Comparison of ENCODE assay signal across 8 cellular contexts in the genomic region with DNA sequence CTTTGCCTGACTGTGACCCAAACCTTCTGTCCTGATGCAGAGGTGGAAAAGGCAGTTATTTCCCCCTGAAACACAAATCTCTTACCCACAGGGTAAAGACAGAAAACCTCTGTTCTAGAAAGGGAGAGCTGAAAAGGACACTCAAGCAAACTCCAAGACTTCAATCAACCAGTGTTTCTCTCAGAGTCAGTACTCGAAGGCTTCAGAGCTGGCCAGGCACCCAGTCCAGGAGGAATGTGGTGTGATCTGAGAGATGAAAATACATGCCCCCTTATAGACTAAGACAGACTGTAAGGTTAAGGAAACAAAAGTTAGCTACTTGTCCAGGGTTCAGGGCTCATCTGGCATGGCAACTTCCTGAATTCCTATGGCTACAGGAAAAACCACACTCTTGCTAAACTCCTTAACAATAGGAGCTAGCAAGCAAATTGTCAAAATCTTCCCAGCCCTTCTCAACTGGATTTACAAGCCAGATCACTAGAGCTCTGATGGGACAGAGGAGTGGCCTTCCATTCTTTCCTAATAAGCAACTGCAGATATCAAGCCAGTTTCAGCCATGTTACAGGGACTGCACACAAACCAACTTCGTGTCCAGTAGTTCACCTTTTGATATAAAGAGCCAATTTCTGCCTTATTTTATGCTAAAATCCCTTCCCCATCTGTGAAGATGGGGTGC.
DNase-seq lines count a peak whose midpoint lies in the region; ATAC-seq and TF ChIP-seq lines count a peak whose summit lies in the region.
"Not testable (repeated sequence)": the region's sequence is repeated elsewhere in the genome, so short reads cannot be mapped to it uniquely, and the experiment has no call there.

No MANE protein-coding gene starts in this region.

- H3K79me2 ChIP-seq in Loucy (ENCODE audit: insufficient read depth, low read length): not testable (repeated sequence)

- H3K27ac ChIP-seq in CD4-positive, alpha-beta T cell (ENCODE audit: low read depth, low read length): peak overlapping the region; percentile 82
- H3K27ac ChIP-seq in brain microvascular endothelial cell: peak overlapping the region; percentile 37
- peak overlapping the region; percentile 43 to 62 for H3K27ac ChIP-seq in mucosa of rectum (ENCODE audit: low read depth in 2 of 2, low read length in 2 of 2)

- peak; percentile 1 for ATAC-seq in CD4-positive, alpha-beta T cell (ENCODE audit: poor library complexity)
- ATAC-seq in T-helper 17 cell (peak; percentile 10), esophagus mucosa (peak; percentile 71)
- peak; percentile 16 for ATAC-seq in stimulated activated effector memory CD8-positive, alpha-beta T cell treated with anti-CD3 and anti-CD28 coated beads, Interleukin-12 subunit alpha, Interleukin-12 subunit beta, amount 100 ng/mL, for 72 hours

- TF ChIP-seq CTCF in CD4-positive, alpha-beta T cell (IDR thresholded peaks at IDR 0.05); Loucy (conservative IDR thresholded peaks at IDR 0.05; ENCODE audit: low read length); brain microvascular endothelial cell (IDR thresholded peaks at IDR 0.05; ENCODE audit: low read depth, low read length, missing control alignments): not testable (repeated sequence)

- H4K20me1 ChIP-seq in Loucy (ENCODE audit: insufficient read depth, low read length, poor library complexity, severe bottlenecking): not testable (repeated sequence)

- H3F3A ChIP-seq in Loucy (ENCODE audit: low read depth): not testable (repeated sequence)

- intact Hi-C loops in CD4-positive, alpha-beta T cell (cut with DNase I, micrococcal nuclease): loop anchor here (2.0 to 5.0 kb wide), 3 partner anchors 17 to 60 kb away; no protein-coding TSS in a partner anchor
- intact Hi-C loops in activated T-helper 1 cell treated with anti-CD3 and anti-CD28 coated beads, Interleukin-12 subunit alpha, Interleukin-12 subunit beta, Interleukin-2, Interleukin-4 antibody, amounts not matched to agents 30 ng/mL and 10 ng/mL and 1 ng/mL, durations not matched to agents 14 hours and 24 hours and 36 hours (cut with micrococcal nuclease): loop anchor here (1.0 to 10.0 kb wide), 2 partner anchors 16 to 153 kb away; no protein-coding TSS in a partner anchor

- in situ Hi-C loops in brain microvascular endothelial cell (cut with HindIII; ENCODE audit: low pct_ligation_motif_present, low sequenced_read_pairs): not testable (repeated sequence)

- CTCF ChIA-PET in CD4-positive, alpha-beta T cell (lab: Charles Lee): interaction anchor here (0.8 to 1.8 kb wide), 4 partner anchors 8 to 65 kb away, joined by 3 to 4 read pairs (median 4); no protein-coding TSS in a partner anchor

- H3K4me3 Mint-ChIP-seq in CD4-positive, alpha-beta T cell: peak overlapping the region; percentile 79
- H3K4me3 Mint-ChIP-seq in T-helper 17 cell: peak overlapping the region; percentile 78
- peak overlapping the region; percentile 78 for H3K4me3 Mint-ChIP-seq in activated T-helper 1 cell treated with anti-CD3 and anti-CD28 coated beads, Interleukin-12 subunit alpha, Interleukin-12 subunit beta, Interleukin-2, Interleukin-4 antibody, amounts not matched to agents 30 ng/mL and 10 ng/mL and 1 ng/mL, durations not matched to agents 14 hours and 24 hours and 36 hours
- H3K4me3 Mint-ChIP-seq in stimulated activated effector memory CD8-positive, alpha-beta T cell treated with anti-CD3 and anti-CD28 coated beads, Interleukin-12 subunit alpha, Interleukin-12 subunit beta, amount 100 ng/mL, for 72 hours: peak overlapping the region; percentile 59

- POLR2A ChIA-PET in CD4-positive, alpha-beta T cell (lab: Charles Lee): interaction anchor here (0.9 to 6.7 kb wide), 9 partner anchors 8 to 150 kb away, joined by 3 to 76 read pairs (median 6); no protein-coding TSS in a partner anchor

- peaks cover 47% of the 10 kb centered on the region for H3K4me1 Mint-ChIP-seq in CD4-positive, alpha-beta T cell (ENCODE audit: low read depth)
- H3K4me1 Mint-ChIP-seq in T-helper 17 cell: peaks cover 25% of the 10 kb centered on the region
- peaks cover 28% of the 10 kb centered on the region for H3K4me1 Mint-ChIP-seq in activated T-helper 1 cell treated with anti-CD3 and anti-CD28 coated beads, Interleukin-12 subunit alpha, Interleukin-12 subunit beta, Interleukin-2, Interleukin-4 antibody, amounts not matched to agents 30 ng/mL and 10 ng/mL and 1 ng/mL, durations not matched to agents 14 hours and 24 hours and 36 hours (ENCODE audit: low read depth)
- peaks cover 37% of the 10 kb centered on the region for H3K4me1 Mint-ChIP-seq in stimulated activated effector memory CD8-positive, alpha-beta T cell treated with anti-CD3 and anti-CD28 coated beads, Interleukin-12 subunit alpha, Interleukin-12 subunit beta, amount 100 ng/mL, for 72 hours

- peak overlapping the region; percentile 77 for H2AFZ ChIP-seq in Loucy (ENCODE audit: low read length)

- DNase-seq in CD4-positive, alpha-beta T cell; T-helper 17 cell; activated T-helper 1 cell treated with anti-CD3 and anti-CD28 coated beads, Interleukin-12 subunit alpha, Interleukin-12 subunit beta, Interleukin-2, Interleukin-4 antibody, amounts not matched to agents 30 ng/mL and 10 ng/mL and 1 ng/mL, durations not matched to agents 14 hours and 24 hours and 36 hours (ENCODE audit: low spot score); stimulated activated effector memory CD8-positive, alpha-beta T cell treated with anti-CD3 and anti-CD28 coated beads, Interleukin-12 subunit alpha, Interleukin-12 subunit beta, amount 100 ng/mL, for 72 hours (ENCODE audit: low spot score in 2 of 2): not testable (repeated sequence)
- DNase-seq in brain microvascular endothelial cell: peak; percentile 19

- not testable (repeated sequence) for H3K27me3 ChIP-seq in CD4-positive, alpha-beta T cell (ENCODE audit: control insufficient read depth, insufficient read depth, low read length); Loucy (ENCODE audit: insufficient read depth, low read length, poor library complexity, severe bottlenecking); brain microvascular endothelial cell (replicated peaks); mucosa of rectum (ENCODE audit: control insufficient read depth in 2 of 2, insufficient read depth in 2 of 2, low read length in 2 of 2)

- H3K36me3 ChIP-seq in Loucy (ENCODE audit: insufficient read depth, low read length); brain microvascular endothelial cell (replicated peaks); mucosa of rectum (ENCODE audit: control insufficient read depth in 2 of 2, insufficient read depth in 2 of 2, low read length in 2 of 2): not testable (repeated sequence)

- H3K36me3 Mint-ChIP-seq in CD4-positive, alpha-beta T cell (ENCODE audit: low read depth); T-helper 17 cell (ENCODE audit: low read depth); activated T-helper 1 cell treated with anti-CD3 and anti-CD28 coated beads, Interleukin-12 subunit alpha, Interleukin-12 subunit beta, Interleukin-2, Interleukin-4 antibody, amounts not matched to agents 30 ng/mL and 10 ng/mL and 1 ng/mL, durations not matched to agents 14 hours and 24 hours and 36 hours (ENCODE audit: low read depth); stimulated activated effector memory CD8-positive, alpha-beta T cell treated with anti-CD3 and anti-CD28 coated beads, Interleukin-12 subunit alpha, Interleukin-12 subunit beta, amount 100 ng/mL, for 72 hours: not testable (repeated sequence)

- not testable (repeated sequence) for H3K9me3 ChIP-seq in CD4-positive, alpha-beta T cell (ENCODE audit: control insufficient read depth, low read length); Loucy (ENCODE audit: insufficient read depth, low read depth, low read length); T-helper 17 cell (ENCODE audit: control insufficient read depth, low read length, poor library complexity, severe bottlenecking); mucosa of rectum (ENCODE audit: control insufficient read depth in 2 of 2, low read length in 2 of 2)

- H3K9ac ChIP-seq in Loucy (ENCODE audit: low read depth, low read length, poor library complexity, severe bottlenecking): peak overlapping the region; percentile 46
- peak overlapping the region in 1 of 2 donors; percentile 44 for H3K9ac ChIP-seq in mucosa of rectum (ENCODE audit: low read depth in 1 of 2, low read length in 2 of 2)

- peak overlapping the region; percentile 18 for H3K4me3 ChIP-seq in Loucy (ENCODE audit: low read length, poor library complexity, severe bottlenecking)
- not testable (repeated sequence) for H3K4me3 ChIP-seq in brain microvascular endothelial cell (ENCODE audit: low read depth, low read length); mucosa of rectum (ENCODE audit: low read length in 2 of 2)

- H3K4me1 ChIP-seq in Loucy (ENCODE audit: insufficient read depth, low read length, poor library complexity, severe bottlenecking): peaks cover 30% of the 10 kb centered on the region
- H3K4me1 ChIP-seq in mucosa of rectum (ENCODE audit: control insufficient read depth in 2 of 2, insufficient read depth in 2 of 2, low read length in 2 of 2): peaks cover 10 to 14% of the 10 kb centered on the region in 2 donors

- H3K9me3 Mint-ChIP-seq in CD4-positive, alpha-beta T cell; activated T-helper 1 cell treated with anti-CD3 and anti-CD28 coated beads, Interleukin-12 subunit alpha, Interleukin-12 subunit beta, Interleukin-2, Interleukin-4 antibody, amounts not matched to agents 30 ng/mL and 10 ng/mL and 1 ng/mL, durations not matched to agents 14 hours and 24 hours and 36 hours; stimulated activated effector memory CD8-positive, alpha-beta T cell treated with anti-CD3 and anti-CD28 coated beads, Interleukin-12 subunit alpha, Interleukin-12 subunit beta, amount 100 ng/mL, for 72 hours: not testable (repeated sequence)

- H3K27me3 Mint-ChIP-seq in CD4-positive, alpha-beta T cell; T-helper 17 cell; activated T-helper 1 cell treated with anti-CD3 and anti-CD28 coated beads, Interleukin-12 subunit alpha, Interleukin-12 subunit beta, Interleukin-2, Interleukin-4 antibody, amounts not matched to agents 30 ng/mL and 10 ng/mL and 1 ng/mL, durations not matched to agents 14 hours and 24 hours and 36 hours (ENCODE audit: insufficient read depth): not testable (repeated sequence)

- not testable (repeated sequence) for H3K9me2 ChIP-seq in Loucy (replicated peaks; ENCODE audit: low read depth, low read length)

- peak overlapping the region; percentile 88 for H3K27ac Mint-ChIP-seq in CD4-positive, alpha-beta T cell
- H3K27ac Mint-ChIP-seq in T-helper 17 cell: peak overlapping the region; percentile 93
- peak overlapping the region; percentile 98 for H3K27ac Mint-ChIP-seq in activated T-helper 1 cell treated with anti-CD3 and anti-CD28 coated beads, Interleukin-12 subunit alpha, Interleukin-12 subunit beta, Interleukin-2, Interleukin-4 antibody, amounts not matched to agents 30 ng/mL and 10 ng/mL and 1 ng/mL, durations not matched to agents 14 hours and 24 hours and 36 hours
- H3K27ac Mint-ChIP-seq in stimulated activated effector memory CD8-positive, alpha-beta T cell treated with anti-CD3 and anti-CD28 coated beads, Interleukin-12 subunit alpha, Interleukin-12 subunit beta, amount 100 ng/mL, for 72 hours: peak overlapping the region; percentile 83

- peak overlapping the region; percentile 61 for H3K4me2 ChIP-seq in Loucy (ENCODE audit: low read depth, low read length, poor library complexity, severe bottlenecking)

Comparison
In these comparisons a context has a peak if more than half of its experiments do, and no peak if none do; other contexts are left out.
1. ATAC-seq: peak in every context shown above with its lines; median percentile 71 in esophagus mucosa; 16 in stimulated activated effector memory CD8-positive, alpha-beta T cell treated with anti-CD3 and anti-CD28 coated beads, Interleukin-12 subunit alpha, Interleukin-12 subunit beta, amount 100 ng/mL, for 72 hours; 10 in T-helper 17 cell; 1 in CD4-positive, alpha-beta T cell.